ENCODE assay signal across 14 cellular contexts in the genomic region with DNA sequence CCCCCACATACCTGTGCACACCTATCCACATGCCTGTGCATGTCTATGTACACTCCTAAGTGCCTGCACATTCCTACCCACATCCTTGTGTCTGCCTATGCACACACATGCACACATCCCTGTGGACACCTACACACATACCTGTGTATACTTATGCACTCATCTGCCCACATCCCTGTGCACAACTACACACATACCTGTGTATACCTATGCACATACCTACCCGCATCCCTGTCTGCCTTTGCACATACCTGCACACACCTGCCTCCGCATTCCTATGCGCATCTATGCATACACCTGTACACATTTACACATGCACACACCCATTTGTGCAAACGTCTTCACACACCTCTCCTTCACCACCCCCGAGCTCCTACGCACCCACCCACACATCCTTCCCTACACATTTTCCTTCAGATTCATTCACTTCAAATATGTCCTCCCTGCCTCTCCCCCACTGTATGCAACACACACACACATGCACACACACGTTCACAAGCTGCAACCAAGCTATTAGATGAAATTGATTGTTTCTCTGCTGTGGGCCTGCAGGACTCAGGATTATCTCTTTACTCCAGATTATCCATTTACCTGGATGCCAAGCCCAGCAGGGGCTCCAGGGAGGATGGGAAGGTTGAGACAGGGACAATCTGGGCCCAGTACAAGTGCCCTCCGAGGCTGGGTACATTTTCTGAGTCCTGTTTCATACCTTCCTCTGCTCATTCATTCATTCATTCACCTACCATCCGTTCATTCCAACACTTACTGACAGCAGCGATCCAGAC.
"Had no signal": no experiment of that assay in that cellular context is flagged by ENCODE, and none has a peak within 500 bp of the region (broad histone marks: within the 10 kb centered on the region; RNA-seq: fewer than 3 reads in every experiment).

No MANE protein-coding gene starts in this region.

- H3K27ac ChIP-seq: psoas muscle, thoracic aorta had no signal

- H3K4me1 Mint-ChIP-seq: activated CD8-positive, alpha-beta memory T cell treated with anti-CD3 and anti-CD28 coated beads, Interleukin-2, amount 10 ng/mL, durations not matched to agents 7 days and 5 days; natural killer cell; stimulated activated naive CD8-positive, alpha-beta T cell treated with anti-CD3 and anti-CD28 coated beads, Interleukin-15, amount 100 ng/mL, for 72 hours had no signal

- H3K4me3 Mint-ChIP-seq: activated CD8-positive, alpha-beta memory T cell treated with anti-CD3 and anti-CD28 coated beads, Interleukin-2, amount 10 ng/mL, durations not matched to agents 7 days and 5 days; natural killer cell; stimulated activated naive CD8-positive, alpha-beta T cell treated with anti-CD3 and anti-CD28 coated beads, Interleukin-15, amount 100 ng/mL, for 72 hours had no signal

- H3K4me1 ChIP-seq: psoas muscle had no signal

- H3K27ac Mint-ChIP-seq: activated CD8-positive, alpha-beta memory T cell treated with anti-CD3 and anti-CD28 coated beads, Interleukin-2, amount 10 ng/mL, durations not matched to agents 7 days and 5 days; natural killer cell; stimulated activated naive CD8-positive, alpha-beta T cell treated with anti-CD3 and anti-CD28 coated beads, Interleukin-15, amount 100 ng/mL, for 72 hours had no signal

- H3K27me3 ChIP-seq: gastroesophageal sphincter had no signal

- H3K36me3 ChIP-seq: gastroesophageal sphincter, thoracic aorta had no signal

- DNase-seq: activated CD8-positive, alpha-beta memory T cell treated with anti-CD3 and anti-CD28 coated beads, Interleukin-2, amount 10 ng/mL, durations not matched to agents 7 days and 5 days; activated gamma-delta T cell treated with Interleukin-2 at 50 U/mL for 16 hours; activated T-cell treated with anti-CD3 and anti-CD28 coated beads, Interleukin-2, amount 50 U/mL, for 48 hours; aorta; kidney glomerular epithelial cell; mucosa of descending colon; natural killer cell; psoas muscle; stimulated activated CD4-positive, alpha-beta T cell treated with anti-CD3 and anti-CD28 coated beads, Interleukin-4, amount 100 ng/mL, for 24 hours; stimulated activated naive CD8-positive, alpha-beta T cell treated with anti-CD3 and anti-CD28 coated beads, Interleukin-15, amount 100 ng/mL, for 72 hours had no signal

- H3K4me3 ChIP-seq: gastroesophageal sphincter, lung, mucosa of descending colon, psoas muscle, thoracic aorta had no signal

- H3K9me3 Mint-ChIP-seq: natural killer cell; stimulated activated naive CD8-positive, alpha-beta T cell treated with anti-CD3 and anti-CD28 coated beads, Interleukin-15, amount 100 ng/mL, for 72 hours had no signal

- H3K36me3 Mint-ChIP-seq: activated CD8-positive, alpha-beta memory T cell treated with anti-CD3 and anti-CD28 coated beads, Interleukin-2, amount 10 ng/mL, durations not matched to agents 7 days and 5 days; natural killer cell had no signal

- ATAC-seq: activated CD4-positive, CD25-positive, alpha-beta regulatory T cell treated with anti-CD3 and anti-CD28 coated beads, Interleukin-2, amount 50 U/mL, for 24 hours; activated CD8-positive, alpha-beta memory T cell treated with anti-CD3 and anti-CD28 coated beads, Interleukin-2, amount 10 ng/mL, durations not matched to agents 7 days and 5 days; gastroesophageal sphincter; mucosa of descending colon; psoas muscle; stimulated activated naive CD8-positive, alpha-beta T cell treated with anti-CD3 and anti-CD28 coated beads, Interleukin-15, amount 100 ng/mL, for 72 hours had no signal

- H3K9me3 ChIP-seq: gastroesophageal sphincter, mucosa of descending colon, psoas muscle, thoracic aorta had no signal
